ENCODE assay signal across 9 cellular contexts in the genomic region with DNA sequence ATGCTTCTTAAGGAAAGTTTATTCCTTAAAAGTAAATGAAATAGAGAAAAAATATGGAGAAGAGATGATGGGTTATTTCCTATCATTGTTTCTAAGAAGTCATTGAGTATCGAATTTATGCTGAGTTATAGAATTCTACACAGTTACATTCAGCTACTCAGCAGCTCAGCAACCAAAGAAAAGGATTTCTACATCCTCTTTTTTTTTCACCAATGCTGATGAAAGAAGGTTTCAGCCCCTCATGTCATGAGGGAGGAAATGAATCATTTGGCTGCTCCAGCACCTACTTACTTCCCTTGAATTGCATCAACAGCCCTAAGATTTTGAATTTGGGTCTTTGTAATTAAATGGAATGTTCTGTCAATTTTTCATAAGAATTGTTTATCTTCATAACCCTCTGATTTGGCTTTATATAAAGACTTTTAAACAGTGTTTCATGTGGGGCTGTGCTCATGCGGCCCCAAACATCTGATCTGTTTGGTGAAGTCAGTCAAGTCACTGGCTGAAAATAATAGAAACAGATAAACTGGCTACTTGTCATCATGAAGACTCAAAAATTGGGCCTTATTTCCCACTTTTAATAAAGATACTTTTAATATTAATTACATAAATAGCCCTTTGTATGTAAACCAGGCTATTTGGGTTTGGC. TPM values are rescaled to one million over a fixed set of nuclear protein-coding genes. Genes with fewer than 3 reads are reported as not detected.
DNase-seq lines count a peak whose midpoint lies in the region; ATAC-seq and TF ChIP-seq lines count a peak whose summit lies in the region.
"Had no signal": no experiment of that assay in that cellular context is flagged by ENCODE, and none has a peak within 500 bp of the region (broad histone marks: within the 10 kb centered on the region; RNA-seq: fewer than 3 reads in every experiment).

No MANE protein-coding gene starts in this region.

- H3K9me3 Mint-ChIP-seq in naive B cell = no peaks in the 10 kb centered on the region
- H3K9me3 Mint-ChIP-seq in activated T-helper 2 cell treated with anti-CD3 and anti-CD28 coated beads, Interferon-gamma antibody, Interleukin-2, Interleukin-4, amounts not matched to agents 10 μg/mL and 5 μg/mL and 100 μg/mL, durations not matched to agents 14 hours and 24 hours and 36 hours = no peaks in the 10 kb centered on the region

- no peak overlapping the region for H3K4me3 ChIP-seq in AG09309 (ENCODE audit: control insufficient read depth, low read depth, low read length)
- H3K4me3 ChIP-seq: body of pancreas had no signal

- intact Hi-C loops in activated T-helper 2 cell treated with anti-CD3 and anti-CD28 coated beads, Interferon-gamma antibody, Interleukin-2, Interleukin-4, amounts not matched to agents 10 μg/mL and 5 μg/mL and 100 μg/mL, durations not matched to agents 14 hours and 24 hours and 36 hours (cut with micrococcal nuclease) = loop anchor here (2.0 to 5.0 kb wide), 2 partner anchors 20 to 34 kb away; no protein-coding TSS in a partner anchor

- no peaks in the 10 kb centered on the region for H3K36me3 Mint-ChIP-seq in naive B cell
- H3K36me3 Mint-ChIP-seq in activated T-helper 2 cell treated with anti-CD3 and anti-CD28 coated beads, Interferon-gamma antibody, Interleukin-2, Interleukin-4, amounts not matched to agents 10 μg/mL and 5 μg/mL and 100 μg/mL, durations not matched to agents 14 hours and 24 hours and 36 hours (ENCODE audit: low read depth) = no peaks in the 10 kb centered on the region

- H3K4me3 Mint-ChIP-seq in naive B cell = no peak overlapping the region
- no peak overlapping the region for H3K4me3 Mint-ChIP-seq in activated T-helper 2 cell treated with anti-CD3 and anti-CD28 coated beads, Interferon-gamma antibody, Interleukin-2, Interleukin-4, amounts not matched to agents 10 μg/mL and 5 μg/mL and 100 μg/mL, durations not matched to agents 14 hours and 24 hours and 36 hours (ENCODE audit: low read depth)

- TF ChIP-seq CTCF in AG09309 (IDR thresholded peaks at IDR 0.05; ENCODE audit: control insufficient read depth, insufficient read depth, low read depth, low read length, missing control alignments) = no peak

- H3K27me3 Mint-ChIP-seq in naive B cell = peaks cover 0 to 3% (median 0%) of the 10 kb centered on the region in 3 donors
- H3K27me3 Mint-ChIP-seq in activated T-helper 2 cell treated with anti-CD3 and anti-CD28 coated beads, Interferon-gamma antibody, Interleukin-2, Interleukin-4, amounts not matched to agents 10 μg/mL and 5 μg/mL and 100 μg/mL, durations not matched to agents 14 hours and 24 hours and 36 hours (ENCODE audit: low read depth) = no peaks in the 10 kb centered on the region

- H3K4me1 Mint-ChIP-seq in naive B cell = peaks cover 16 to 24% (median 21%) of the 10 kb centered on the region in 3 donors
- peaks cover 22% of the 10 kb centered on the region for H3K4me1 Mint-ChIP-seq in activated T-helper 2 cell treated with anti-CD3 and anti-CD28 coated beads, Interferon-gamma antibody, Interleukin-2, Interleukin-4, amounts not matched to agents 10 μg/mL and 5 μg/mL and 100 μg/mL, durations not matched to agents 14 hours and 24 hours and 36 hours (ENCODE audit: low read depth)

- DNase-seq in AG09309 (ENCODE audit: low read depth) (peak; percentile 45), amniotic epithelial cell (ENCODE audit: low read depth) (peak; percentile 69), naive B cell (peak; percentile 33), NCI-H2227 (lab: John Stamatoyannopoulos, UW; ENCODE audit: unreplicated experiment) (no peak), activated gamma-delta T cell (lab: John Stamatoyannopoulos, UW) (no peak)
- DNase-seq in activated T-helper 2 cell treated with anti-CD3 and anti-CD28 coated beads, Interferon-gamma antibody, Interleukin-2, Interleukin-4, amounts not matched to agents 10 μg/mL and 5 μg/mL and 100 μg/mL, durations not matched to agents 14 hours and 24 hours and 36 hours (ENCODE audit: low spot score) = no peak

- ATAC-seq in GM19438 (IDR thresholded peaks at IDR 0.05; ENCODE audit: low read depth, unreplicated experiment) (peak; percentile 80), HG03457 (IDR thresholded peaks at IDR 0.05; ENCODE audit: unreplicated experiment) (peak; percentile 66), naive B cell (ENCODE audit: low read depth in 2 of 2) (peak; percentile 91 to 98)
- ATAC-seq: body of pancreas had no signal

- no peak overlapping the region for H3K27ac Mint-ChIP-seq in naive B cell
- H3K27ac Mint-ChIP-seq in activated T-helper 2 cell treated with anti-CD3 and anti-CD28 coated beads, Interferon-gamma antibody, Interleukin-2, Interleukin-4, amounts not matched to agents 10 μg/mL and 5 μg/mL and 100 μg/mL, durations not matched to agents 14 hours and 24 hours and 36 hours = no peak overlapping the region

RNA-seq across cellular contexts. Expression of a gene that starts 18.5 kb away (rescaled TPM):
- polyA plus RNA-seq in naive B cell (ENCODE audit: low read depth in 6 of 6) = 100 to 1,000 TPM; 457 to 756 (median 632) TPM
- 31.5 and 36.4 TPM in 2 replicates for total RNA-seq in activated T-helper 2 cell treated with anti-CD3 and anti-CD28 coated beads, Interferon-gamma antibody, Interleukin-2, Interleukin-4, amounts not matched to agents 10 μg/mL and 5 μg/mL and 100 μg/mL, durations not matched to agents 14 hours and 24 hours and 36 hours

Comparison
In these comparisons a context has a peak if more than half of its experiments do, and no peak if none do; other contexts are left out.
1. DNase-seq: peak in AG09309 (single experiment), amniotic epithelial cell (single experiment) and naive B cell (single experiment); none in NCI-H2227 (single experiment), activated gamma-delta T cell (single experiment) and activated T-helper 2 cell treated with anti-CD3 and anti-CD28 coated beads, Interferon-gamma antibody, Interleukin-2, Interleukin-4, amounts not matched to agents 10 μg/mL and 5 μg/mL and 100 μg/mL, durations not matched to agents 14 hours and 24 hours and 36 hours (single experiment).
2. Peak in every context shown above with its lines, with median percentiles within 50 percentile points of each other: ATAC-seq.